10 cellular contexts compared by ENCODE assay signal in the genomic region with DNA sequence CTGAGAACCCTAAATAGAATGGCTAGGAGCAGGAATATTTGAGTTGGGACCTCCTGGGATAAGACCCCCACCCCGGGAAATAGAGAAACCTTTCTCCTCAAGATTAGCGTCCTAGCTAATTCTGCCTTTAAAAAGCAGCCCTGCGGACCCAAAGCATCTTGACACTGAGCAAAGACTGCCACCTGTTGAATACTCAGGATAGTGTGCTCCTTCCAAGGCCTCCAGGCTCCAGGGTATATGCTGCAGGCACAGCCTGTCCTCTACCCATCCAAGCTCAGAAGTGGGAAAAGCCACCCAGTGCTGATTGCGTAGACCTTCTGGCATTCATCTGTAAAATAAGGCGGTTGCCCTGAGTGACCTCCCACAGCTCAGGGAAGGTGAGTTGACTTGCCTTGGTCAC.
DNase-seq lines count a peak whose midpoint lies in the region; ATAC-seq and TF ChIP-seq lines count a peak whose summit lies in the region.
"Had no signal": no experiment of that assay in that cellular context is flagged by ENCODE, and none has a peak within 500 bp of the region (broad histone marks: within the 10 kb centered on the region; RNA-seq: fewer than 3 reads in every experiment).

No MANE protein-coding gene starts in this region.

- no peaks in the 10 kb centered on the region for H3K9me3 Mint-ChIP-seq in activated naive CD8-positive, alpha-beta T cell treated with anti-CD3 and anti-CD28 coated beads, Interleukin-2, amount 50 U/mL, for 24 hours
- H3K9me3 Mint-ChIP-seq in CD14-positive monocyte = peaks cover 0 to 5% (median 2%) of the 10 kb centered on the region in 7 donors

- H3K27ac ChIP-seq in DND-41 (ENCODE audit: low read length) (no peak overlapping the region), testis (no peak overlapping the region)
- H3K27ac ChIP-seq: SK-N-MC had no signal

- no peak overlapping the region for H3K4me3 Mint-ChIP-seq in activated naive CD8-positive, alpha-beta T cell treated with anti-CD3 and anti-CD28 coated beads, Interleukin-2, amount 50 U/mL, for 24 hours
- no peak overlapping the region for H3K4me3 Mint-ChIP-seq in CD14-positive monocyte
- H3K4me3 Mint-ChIP-seq: naive B cell had no signal

- H3K79me2 ChIP-seq in DND-41 (ENCODE audit: insufficient read depth, low read length) = no peaks in the 10 kb centered on the region

- H4K20me1 ChIP-seq in DND-41 (ENCODE audit: insufficient read depth, low read length) = no peaks in the 10 kb centered on the region

- peaks cover 2% of the 10 kb centered on the region for H3K27me3 Mint-ChIP-seq in activated naive CD8-positive, alpha-beta T cell treated with anti-CD3 and anti-CD28 coated beads, Interleukin-2, amount 50 U/mL, for 24 hours
- H3K27me3 Mint-ChIP-seq in CD14-positive monocyte (ENCODE audit: low read depth in 3 of 3) = peaks cover 0 to 5% (median 1%) of the 10 kb centered on the region in 3 donors
- H3K27me3 Mint-ChIP-seq: naive B cell had no signal

- TF ChIP-seq POLR2A in testis (IDR thresholded peaks at IDR 0.05) = no peak

- DNase-seq in DND-41 = no peak
- peak; percentile 44 for DNase-seq in LHCN-M2 (ENCODE audit: low read depth)
- peak; percentile 14 to 27 for DNase-seq in T47D (ENCODE audit: low read depth in 1 of 2, low spot score in 1 of 2)
- peak; percentile 89 for DNase-seq in islet precursor cell
- peak; percentile 83 for DNase-seq in testis
- no peak for DNase-seq in middle frontal gyrus (ENCODE audit: extremely low spot score, low spot score)
- DNase-seq in activated naive CD8-positive, alpha-beta T cell treated with anti-CD3 and anti-CD28 coated beads, Interleukin-2, amount 50 U/mL, for 24 hours = no peak
- no peak for DNase-seq in CD14-positive monocyte (ENCODE audit: low spot score)
- DNase-seq: naive B cell had no signal

- ATAC-seq in DND-41 (ENCODE audit: insufficient read depth, low read depth) = 0 out of 3 replicates have a peak, but pooled peaks have one; percentile 33
- ATAC-seq in activated naive CD8-positive, alpha-beta T cell treated with anti-CD3 and anti-CD28 coated beads, Interleukin-2, amount 50 U/mL, for 24 hours = no peak

- no peaks in the 10 kb centered on the region for H3K9me3 ChIP-seq in DND-41 (ENCODE audit: insufficient read depth, low read length, severe bottlenecking)
- H3K9me3 ChIP-seq in testis = no peaks in the 10 kb centered on the region

- no peaks in the 10 kb centered on the region for H3K27me3 ChIP-seq in DND-41 (ENCODE audit: insufficient read depth, low read length, poor library complexity)
- H3K27me3 ChIP-seq in testis = no peaks in the 10 kb centered on the region

- no peak overlapping the region for H3K4me2 ChIP-seq in DND-41 (ENCODE audit: insufficient read depth, low read length)

- in situ Hi-C loops in T47D (cut with HindIII; ENCODE audit: low pct_unique_long_range_greater_than_20kb, low sequenced_read_pairs) = no loop called here

- H2AFZ ChIP-seq in DND-41 (ENCODE audit: low read depth, low read length) = no peak overlapping the region

- H3K4me1 ChIP-seq in DND-41 (ENCODE audit: insufficient read depth, low read length) = no peaks in the 10 kb centered on the region
- H3K4me1 ChIP-seq in testis = no peaks in the 10 kb centered on the region

- TF ChIP-seq CTCF in DND-41 (IDR thresholded peaks at IDR 0.05; ENCODE audit: borderline replicate concordance, extremely low read depth, low read length, poor library complexity, severe bottlenecking) (peak; percentile 50), testis (IDR thresholded peaks at IDR 0.05) (peak; percentile 52 to 68 (median 54)), CD14-positive monocyte (IDR thresholded peaks at IDR 0.05) (no peak)

- no peaks in the 10 kb centered on the region for H3K4me1 Mint-ChIP-seq in activated naive CD8-positive, alpha-beta T cell treated with anti-CD3 and anti-CD28 coated beads, Interleukin-2, amount 50 U/mL, for 24 hours
- H3K4me1 Mint-ChIP-seq in CD14-positive monocyte = no peaks in the 10 kb centered on the region
- H3K4me1 Mint-ChIP-seq: naive B cell had no signal

- H3K27ac Mint-ChIP-seq in activated naive CD8-positive, alpha-beta T cell treated with anti-CD3 and anti-CD28 coated beads, Interleukin-2, amount 50 U/mL, for 24 hours = no peak overlapping the region
- no peak overlapping the region for H3K27ac Mint-ChIP-seq in CD14-positive monocyte

- intact Hi-C loops in testis (cut with DNase I; ENCODE audit: low total_unique reads) (no loop called here), CD14-positive monocyte (cut with micrococcal nuclease) (no loop called here)

- H3K36me3 ChIP-seq in DND-41 (ENCODE audit: insufficient read depth, low read length) (no peaks in the 10 kb centered on the region), testis (ENCODE audit: low read depth, missing control alignments) (no peaks in the 10 kb centered on the region)

- H3K4me3 ChIP-seq in DND-41 (ENCODE audit: low read depth in 1 of 2, low read length in 2 of 2) (no peak overlapping the region), testis (no peak overlapping the region)
- H3K4me3 ChIP-seq: SK-N-MC had no signal

- 12 to 33% methylated on average over 4 to 5 of the region's 5 CpGs for WGBS in testis, 2 donors

- H3K36me3 Mint-ChIP-seq in activated naive CD8-positive, alpha-beta T cell treated with anti-CD3 and anti-CD28 coated beads, Interleukin-2, amount 50 U/mL, for 24 hours (ENCODE audit: low read depth) = no peaks in the 10 kb centered on the region
- H3K36me3 Mint-ChIP-seq in CD14-positive monocyte = no peaks in the 10 kb centered on the region
- H3K36me3 Mint-ChIP-seq: naive B cell had no signal

- H3K9ac ChIP-seq in DND-41 (ENCODE audit: low read depth, low read length) = no peak overlapping the region

Comparison
In these comparisons a context has a peak if more than half of its experiments do, and no peak if none do; other contexts are left out.
1. DNase-seq: peak in LHCN-M2 (single experiment), T47D (2 of 2), islet precursor cell (single experiment) and testis (single experiment); none in DND-41 (single experiment), middle frontal gyrus (single experiment), activated naive CD8-positive, alpha-beta T cell treated with anti-CD3 and anti-CD28 coated beads, Interleukin-2, amount 50 U/mL, for 24 hours (single experiment) and CD14-positive monocyte (single experiment).